In the genomic region with DNA sequence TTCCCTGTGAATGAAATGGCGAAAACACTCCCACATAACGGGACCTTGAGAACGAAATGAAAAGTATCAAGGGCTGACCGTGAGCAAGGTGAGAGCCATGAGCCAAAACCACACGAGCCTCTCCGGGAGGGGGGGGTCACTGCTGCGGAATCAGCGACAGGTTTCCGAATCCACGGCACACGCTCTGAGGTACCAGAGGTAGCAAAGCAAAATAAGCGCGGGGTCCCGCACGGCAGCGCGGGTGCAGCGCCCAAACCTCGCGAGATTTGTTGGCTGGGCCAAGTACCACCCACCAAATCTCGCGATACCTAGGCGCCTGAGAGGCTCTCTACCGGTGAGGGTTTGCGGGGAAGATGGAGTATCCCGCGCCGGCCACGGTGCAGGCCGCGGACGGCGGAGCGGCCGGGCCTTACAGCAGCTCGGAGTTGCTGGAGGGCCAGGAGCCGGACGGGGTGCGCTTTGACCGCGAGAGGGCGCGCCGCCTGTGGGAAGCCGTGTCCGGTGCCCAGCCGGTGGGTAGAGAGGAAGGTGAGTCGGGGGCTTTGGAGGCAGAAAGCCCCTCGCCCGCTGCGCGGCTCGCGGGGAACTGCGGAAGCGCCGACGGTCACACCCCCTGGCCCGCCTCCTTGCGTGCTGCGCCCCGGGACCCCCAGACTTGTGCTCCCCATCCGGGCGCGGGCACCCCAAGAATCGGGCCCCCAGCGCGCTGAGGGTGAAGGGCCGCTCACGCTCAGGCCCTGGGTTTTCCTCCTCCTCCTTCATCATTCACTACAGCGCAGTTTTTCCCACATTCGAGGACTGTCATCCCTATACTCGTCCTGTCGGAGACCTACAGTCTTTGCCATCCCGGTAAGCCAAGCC, we compare ENCODE assay signal across 8 cellular contexts. TPM values are rescaled to one million over a fixed set of nuclear protein-coding genes. Genes with fewer than 3 reads are reported as not detected.
DNase-seq lines count a peak whose midpoint lies in the region; ATAC-seq, FAIRE-seq and TF ChIP-seq lines count a peak whose summit lies in the region.

TSS of gene ZNF346 (plus strand) at position 311 of the 861 bp plus-strand sequence. CDS start at position 354, 43 bp downstream.

- TF ChIP-seq POLR2A in GM12891 (IDR thresholded peaks at IDR 0.05; ENCODE audit: low read depth, low read length), result peak; percentile 92
- peak; percentile 69 to 73 for TF ChIP-seq POLR2A in adrenal gland (IDR thresholded peaks at IDR 0.05)

- CTCF ChIA-PET in T-cell (lab: Charles Lee), result interaction anchor here in 1 of 2 donors (1.0 kb wide), 1 partner anchor 17 kb away, joined by 4 read pairs; no protein-coding TSS in a partner anchor

- intact Hi-C loops in adrenal gland (cut with DNase I) (no loop called here), heart right ventricle (cut with DNase I) (no loop called here), posterior cingulate gyrus (cut with DNase I) (no loop called here)

- peak within 1 kb of the TSS; percentile 95 to 99 for H3K27ac Mint-ChIP-seq in T-cell
- peak within 1 kb of the TSS; percentile 94 for H3K27ac Mint-ChIP-seq in type B pancreatic cell

- peak within 1 kb of the TSS in 4 of 5 donors; percentile 66 to 90 (median 78) for H3K27ac ChIP-seq in adrenal gland
- peak within 1 kb of the TSS; percentile 59 to 92 (median 86) for H3K27ac ChIP-seq in heart right ventricle

- H3K4me1 Mint-ChIP-seq in T-cell (peaks cover 38 to 56% (median 46%) of the 10 kb centered on the region in 3 donors), type B pancreatic cell (ENCODE audit: unreplicated experiment) (peaks cover 21% of the 10 kb centered on the region)

- H3K9me3 Mint-ChIP-seq in T-cell (no peaks in the 10 kb centered on the region), type B pancreatic cell (no peaks in the 10 kb centered on the region)

- peaks cover 9% of the 10 kb centered on the region for H3K36me3 Mint-ChIP-seq in T-cell
- peaks cover 16% of the 10 kb centered on the region for H3K36me3 Mint-ChIP-seq in type B pancreatic cell

- ATAC-seq in HG02840 (IDR thresholded peaks at IDR 0.05; ENCODE audit: low FRiP score, unreplicated experiment) (peak; percentile 79), T-cell (replicated peaks in 1 of 4) (peak; percentile 96 to 98 (median 98)), heart right ventricle (peak; percentile 95 to 98 (median 96))

- H3K27me3 ChIP-seq in adrenal gland, result no peaks in the 10 kb centered on the region
- H3K27me3 ChIP-seq in heart right ventricle, result no peaks in the 10 kb centered on the region

- TF ChIP-seq CTCF in adrenal gland (IDR thresholded peaks at IDR 0.05) (peak; percentile 19 to 53 (median 42)), heart right ventricle (IDR thresholded peaks at IDR 0.05) (peak; percentile 10 to 86 (median 61)), type B pancreatic cell (conservative IDR thresholded peaks at IDR 0.05) (peak; percentile 72)

- H3K9me3 ChIP-seq in adrenal gland (replicated peaks in 1 of 3) (no peaks in the 10 kb centered on the region), heart right ventricle (no peaks in the 10 kb centered on the region)

- H3K27me3 Mint-ChIP-seq in T-cell, result no peaks in the 10 kb centered on the region
- no peaks in the 10 kb centered on the region for H3K27me3 Mint-ChIP-seq in type B pancreatic cell

- peaks cover 5 to 27% of the 10 kb centered on the region in 2 donors for H3K4me1 ChIP-seq in adrenal gland (replicated peaks in 1 of 2)
- peaks cover 0 to 24% (median 18%) of the 10 kb centered on the region in 9 donors for H3K4me1 ChIP-seq in heart right ventricle

- 0 to 1% (median 0%) methylated on average over 19 to 75 of the region's 75 CpGs for WGBS in adrenal gland, 4 donors
- 0 to 1% methylated on average over 74 to 75 of the region's 75 CpGs for WGBS in heart right ventricle, 2 donors

- H3K4me3 ChIP-seq in adrenal gland, result peak within 1 kb of the TSS; percentile 57 to 89 (median 70)
- peak within 1 kb of the TSS; percentile 68 to 98 (median 92) for H3K4me3 ChIP-seq in heart right ventricle

- peak within 1 kb of the TSS; percentile 93 to 99 (median 94) for H3K4me3 Mint-ChIP-seq in T-cell
- H3K4me3 Mint-ChIP-seq in type B pancreatic cell, result peak within 1 kb of the TSS; percentile 99

- POLR2A ChIA-PET in T-cell (lab: Charles Lee), result interaction anchor here (0.5 to 0.6 kb wide), 4 partner anchors 8 to 230 kb away, joined by 3 to 14 read pairs (median 6); no protein-coding TSS in a partner anchor

- FAIRE-seq in GM12891 (lab: Jason Lieb, UNC), result peak; percentile 86

- H3K36me3 ChIP-seq in adrenal gland (replicated peaks in 1 of 2) (peaks cover 0 to 4% of the 10 kb centered on the region in 2 donors), heart right ventricle (peaks cover 0 to 17% (median 0%) of the 10 kb centered on the region in 9 donors)

- DNase-seq in GM12891 (ENCODE audit: insufficient read length, low spot score), result peak; percentile 98
- peak; percentile 91 for DNase-seq in NCI-H146 (lab: John Stamatoyannopoulos, UW)
- peak; percentile 80 to 94 (median 90) for DNase-seq in T-cell
- DNase-seq in adrenal gland, result peak; percentile 92 to 96 (median 95)
- DNase-seq in heart right ventricle, result peak; percentile 90 to 92
- DNase-seq in posterior cingulate gyrus, result peak; percentile 77 to 98 (median 88)
- peak; percentile 94 for DNase-seq in type B pancreatic cell (ENCODE audit: extremely low spot score, unreplicated experiment)

TF ChIP-seq in GM12891, 5 proteins besides CTCF, POLR2A, EP300 and RAD21:
- TF ChIP-seq POLR2AphosphoS5 (IDR thresholded peaks at IDR 0.05; ENCODE audit: low read depth, low read length) (peak; percentile 84), POU2F2 (IDR thresholded peaks at IDR 0.05; ENCODE audit: low read depth, low read length) (no peak), TAF1 (IDR thresholded peaks at IDR 0.05; ENCODE audit: low read depth, low read length) (peak; percentile 84), SPI1 (IDR thresholded peaks at IDR 0.05; ENCODE audit: low read depth, low read length) (no peak), PAX5 (IDR thresholded peaks at IDR 0.05; ENCODE audit: insufficient read depth, low read length, severe bottlenecking) (no peak)

RNA-seq across cellular contexts. Expression of gene ZNF346, which starts in this region (rescaled TPM):
- polyA plus RNA-seq in GM12891 (2012; ENCODE audit: low read depth, missing spikeins), result 11.3 TPM
- total RNA-seq in T-cell, result 10 to 100 TPM; 22.8 to 25.7 (median 24.8) TPM
- 10 to 100 TPM; 13.3 to 29.4 (median 17.9) TPM for total RNA-seq in adrenal gland
- polyA plus RNA-seq in adrenal gland, result 10 to 100 TPM in 1 of 3 donors, 1 to 10 TPM in 2; 7.9 to 16.8 (median 8.3) TPM
- 10 to 100 TPM in 2 of 10 donors, 1 to 10 TPM in 8; 7.2 to 11.0 (median 8.7) TPM for total RNA-seq in heart right ventricle
- 1 to 10 TPM; 4.8 to 6.7 TPM for polyA plus RNA-seq in heart right ventricle
- total RNA-seq in type B pancreatic cell (ENCODE audit: low replicate concordance), result 20.2 and 31.0 TPM in 2 replicates

Comparison
In these comparisons a context has a peak if more than half of its experiments do, and no peak if none do; other contexts are left out.
1. Peak in every context shown above with its lines: DNase-seq, ATAC-seq, H3K4me3 ChIP-seq and H3K27ac ChIP-seq.